In genomic region chr9:89654025-89654662, GRCh38 we compare ENCODE assay signal across 13 cellular contexts.
"Had no signal": no experiment of that assay in that cellular context is flagged by ENCODE, and none has a peak within 500 bp of the region (broad histone marks: within the 10 kb centered on the region; RNA-seq: fewer than 3 reads in every experiment).

No MANE protein-coding gene starts in this region.

- H3K27me3 ChIP-seq: dorsolateral prefrontal cortex, hepatocyte, tibial artery had no signal

- H3K9me3 ChIP-seq: left ventricle myocardium inferior, SK-N-SH, tibial artery had no signal

- H3K4me3 ChIP-seq: dorsolateral prefrontal cortex, hepatocyte, left ventricle myocardium inferior, tibial artery had no signal

- H3K36me3 ChIP-seq: left ventricle myocardium inferior, tibial artery had no signal

- H3K27ac ChIP-seq: dorsolateral prefrontal cortex, hepatocyte, left ventricle myocardium inferior, tibial artery, VCaP had no signal

- H3K4me1 ChIP-seq: tibial artery had no signal

- DNase-seq: activated CD4-positive, alpha-beta memory T cell treated with anti-CD3 and anti-CD28 coated beads for 36 hours; activated CD4-positive, alpha-beta T cell treated with anti-CD3 and anti-CD28 coated beads for 36 hours; activated naive CD4-positive, alpha-beta T cell treated with anti-CD3 and anti-CD28 coated beads, Interleukin-2, amount 10 ng/mL, durations not matched to agents 7 days and 5 days; activated T-cell treated with anti-CD3 and anti-CD28 coated beads, Interleukin-2, amount 50 U/mL, for 24 hours; kidney; left ventricle myocardium inferior; SK-N-SH; stimulated activated CD4-positive, alpha-beta T cell treated with anti-CD3 and anti-CD28 coated beads, Interleukin-2, amount 100 ng/mL, for 24 hours; T-cell; tibial artery had no signal

- ATAC-seq: activated CD4-positive, alpha-beta T cell treated with anti-CD3 and anti-CD28 coated beads for 36 hours; T-cell had no signal
